Comparison of ENCODE assay signal across 8 cellular contexts in genomic region chr3:129183569-129184395, GRCh38. TPM values are rescaled to one million over a fixed set of nuclear protein-coding genes. Genes with fewer than 3 reads are reported as not detected.
DNase-seq lines count a peak whose midpoint lies in the region; ATAC-seq, FAIRE-seq and TF ChIP-seq lines count a peak whose summit lies in the region.

TSS of gene CNBP (minus strand) at chr3:129183896. CDS start at chr3:129171757, 12,139 bp downstream.

- peak within 1 kb of the TSS; percentile 64; the same call in 1 of the 2 replicates for H2AFZ ChIP-seq in Karpas-422 (ENCODE audit: low read length)

- H3K4me1 ChIP-seq in Karpas-422 (ENCODE audit: low read length) (peaks cover 41% of the 10 kb centered on the region), esophagus muscularis mucosa (peaks cover 38 to 59% (median 54%) of the 10 kb centered on the region in 4 donors)

- no peak for TF ChIP-seq EP300 in esophagus muscularis mucosa (IDR thresholded peaks at IDR 0.05)

- peak; percentile 98 for TF ChIP-seq POLR2A in esophagus muscularis mucosa (IDR thresholded peaks at IDR 0.05; ENCODE audit: low read depth)

- 3% methylated on average over 4 of the region's 83 CpGs for WGBS in esophagus muscularis mucosa

- TF ChIP-seq CTCF in esophagus muscularis mucosa (IDR thresholded peaks at IDR 0.05), result no peak

- no peaks in the 10 kb centered on the region for H3K27me3 ChIP-seq in Karpas-422 (ENCODE audit: low read length)
- H3K27me3 ChIP-seq in esophagus muscularis mucosa, result no peaks in the 10 kb centered on the region

- peaks cover 72% of the 10 kb centered on the region for H3K79me2 ChIP-seq in Karpas-422 (ENCODE audit: low read length)

- H3K9me3 ChIP-seq in Karpas-422 (ENCODE audit: low read length) (no peaks in the 10 kb centered on the region), esophagus muscularis mucosa (no peaks in the 10 kb centered on the region)

- H4K20me1 ChIP-seq in Karpas-422 (ENCODE audit: insufficient read depth, low read depth, low read length), result peaks cover 37% of the 10 kb centered on the region

- peak within 1 kb of the TSS; percentile 100 for H3K9ac ChIP-seq in Karpas-422 (ENCODE audit: low read length)

- H3K4me1 Mint-ChIP-seq in activated T-cell treated with anti-CD3 and anti-CD28 coated beads, Interleukin-2, amount 50 U/mL, for 72 hours (ENCODE audit: low read depth), result peaks cover 64% of the 10 kb centered on the region

- H3K27ac ChIP-seq in Karpas-422 (ENCODE audit: low read length), result peak within 1 kb of the TSS; percentile 69
- H3K27ac ChIP-seq in esophagus muscularis mucosa (replicated peaks in 1 of 4), result peak within 1 kb of the TSS; percentile 99 to 100 (median 100)

- peaks cover 13 to 32% of the 10 kb centered on the region in 2 donors for H3K36me3 Mint-ChIP-seq in activated T-cell treated with anti-CD3 and anti-CD28 coated beads, Interleukin-2, amount 50 U/mL, for 72 hours (ENCODE audit: insufficient read depth in 2 of 2)

- peak within 1 kb of the TSS; percentile 95 for H3K27ac Mint-ChIP-seq in activated T-cell treated with anti-CD3 and anti-CD28 coated beads, Interleukin-2, amount 50 U/mL, for 72 hours

- peak within 1 kb of the TSS; percentile 85 for H3K4me2 ChIP-seq in Karpas-422 (ENCODE audit: low read depth, low read length, poor library complexity, severe bottlenecking)

- no peaks in the 10 kb centered on the region for H3K27me3 Mint-ChIP-seq in activated T-cell treated with anti-CD3 and anti-CD28 coated beads, Interleukin-2, amount 50 U/mL, for 72 hours (ENCODE audit: low read depth)

- intact Hi-C loops in esophagus muscularis mucosa (cut with DNase I), result loop anchor here (5.0 kb wide), 1 partner anchor 64 kb away; the partner anchor contains the start of gene COPG1

- ATAC-seq in GM21825 (IDR thresholded peaks at IDR 0.05; ENCODE audit: unreplicated experiment), result peak; percentile 97
- ATAC-seq in activated T-cell treated with anti-CD3 and anti-CD28 coated beads, Interleukin-2, amount 50 U/mL, for 72 hours (replicated peaks in 1 of 2), result peak; percentile 97 to 99

- peak within 1 kb of the TSS; percentile 96 to 97 for H3K4me3 Mint-ChIP-seq in activated T-cell treated with anti-CD3 and anti-CD28 coated beads, Interleukin-2, amount 50 U/mL, for 72 hours

- H3K36me3 ChIP-seq in Karpas-422 (ENCODE audit: insufficient read depth, low read length) (peaks cover 27% of the 10 kb centered on the region), esophagus muscularis mucosa (peaks cover 0 to 15% (median 3%) of the 10 kb centered on the region in 4 donors)

- no peak for FAIRE-seq in RCC 7860 (lab: Jason Lieb, UNC)

- H3K4me3 ChIP-seq in Karpas-422 (ENCODE audit: low read length) (peak within 1 kb of the TSS; percentile 86), esophagus muscularis mucosa (peak within 1 kb of the TSS; percentile 89 to 99 (median 94))

- DNase-seq in DMS79 treated with DMSO at 0.1 percent for 48 hours (lab: John Stamatoyannopoulos, UW), result peak; percentile 92
- peak; percentile 98 for DNase-seq in Karpas-422
- DNase-seq in RCC 7860 (ENCODE audit: low spot score), result peak; percentile 89
- peak; percentile 94 for DNase-seq in activated T-cell treated with anti-CD3 and anti-CD28 coated beads, Interleukin-2, amount 50 U/mL, for 72 hours
- peak; percentile 97 for DNase-seq in esophagus muscularis mucosa (ENCODE audit: extremely low spot score)
- DNase-seq in myocyte (ENCODE audit: low read depth), result peak; percentile 96
- peak; percentile 80 to 93 for DNase-seq in stimulated activated CD8-positive, alpha-beta memory T cell treated with anti-CD3 and anti-CD28 coated beads, Interleukin-7, amount 100 ng/mL, for 4 hours (ENCODE audit: low read depth in 2 of 2)

- H3K9me3 Mint-ChIP-seq in activated T-cell treated with anti-CD3 and anti-CD28 coated beads, Interleukin-2, amount 50 U/mL, for 72 hours, result no peaks in the 10 kb centered on the region

- no peaks in the 10 kb centered on the region for H3K9me2 ChIP-seq in Karpas-422 (replicated peaks; ENCODE audit: insufficient read depth, low read length)

RNA-seq across cellular contexts. Expression of gene CNBP, which starts in this region (rescaled TPM):
- 276 and 277 TPM in 2 replicates for total RNA-seq in Karpas-422 (2014; rRNA removed; shearing (Covaris generic); ENCODE audit: low replicate concordance)
- total RNA-seq in activated T-cell treated with anti-CD3 and anti-CD28 coated beads, Interleukin-2, amount 50 U/mL, for 72 hours, result 100 to 1,000 TPM; 450 to 480 TPM
- total RNA-seq in esophagus muscularis mucosa (100 to 1,000 TPM; 395 to 523 (median 469) TPM), myocyte (398 and 566 TPM in 2 replicates)
- 207 TPM for polyA plus RNA-seq in myocyte (2012)

Comparison
In these comparisons a context has a peak if more than half of its experiments do, and no peak if none do; other contexts are left out.
1. Peak in every context shown above with its lines: DNase-seq, ATAC-seq, H3K4me3 ChIP-seq and H3K27ac ChIP-seq.